ENCODE assay signal across 8 cellular contexts in genomic region chr16:84729716-84730320, GRCh38. TPM values are rescaled to one million over a fixed set of nuclear protein-coding genes. Genes with fewer than 3 reads are reported as not detected.
DNase-seq lines count a peak whose midpoint lies in the region; ATAC-seq and TF ChIP-seq lines count a peak whose summit lies in the region.

No MANE protein-coding gene starts in this region.

- H3K9ac ChIP-seq in mesenchymal stem cell (ENCODE audit: low read length): peak overlapping the region; percentile 93

- POLR2A ChIA-PET in AG04449 (lab: Yijun Ruan, JAX): interaction anchor here (0.6 to 1.1 kb wide), 3 partner anchors 10 to 111 kb away, joined by 3 to 4 read pairs (median 3); no protein-coding TSS in a partner anchor

- H3K36me3 Mint-ChIP-seq in GM23338 (ENCODE audit: low read depth): peaks cover 7% of the 10 kb centered on the region; the same call in 2 of the 3 replicates
- peaks cover 8% of the 10 kb centered on the region for H3K36me3 Mint-ChIP-seq in brain

- no peaks in the 10 kb centered on the region for H3K27me3 ChIP-seq in GM23338 (ENCODE audit: insufficient read depth)
- no peaks in the 10 kb centered on the region for H3K27me3 ChIP-seq in mesenchymal stem cell (ENCODE audit: control insufficient read depth in 1 of 2, insufficient read depth in 1 of 2, low read length in 2 of 2)

- H3F3A ChIP-seq in GM23338 (replicated peaks; ENCODE audit: low read depth): 0 out of 2 replicates have a peak, but pooled peaks cover 3% of the 10 kb centered on the region

- peak overlapping the region; percentile 96 for H3K27ac Mint-ChIP-seq in GM23338
- peak overlapping the region in 4 of 5 experiments; percentile 7 to 91 (median 54) for H3K27ac Mint-ChIP-seq in brain

- no peak overlapping the region for H3K14ac ChIP-seq in mesenchymal stem cell (ENCODE audit: low read length in 2 of 2)

- peaks cover 83% of the 10 kb centered on the region for H3K4me1 ChIP-seq in GM23338 (ENCODE audit: insufficient read depth)
- peaks cover 21% of the 10 kb centered on the region for H3K4me1 ChIP-seq in mesenchymal stem cell (ENCODE audit: control insufficient read depth, insufficient read depth, low read depth, low read length)

- H3K36me3 ChIP-seq in GM23338 (ENCODE audit: insufficient read depth) (no peaks in the 10 kb centered on the region), mesenchymal stem cell (ENCODE audit: control insufficient read depth in 1 of 2, insufficient read depth in 2 of 2, low read depth in 1 of 2, low read length in 2 of 2) (peaks cover 2 to 10% of the 10 kb centered on the region in 2 experiments)

- no peak overlapping the region for H4K91ac ChIP-seq in mesenchymal stem cell (ENCODE audit: low read length)

- H3K4me2 ChIP-seq in GM23338 (peak overlapping the region; percentile 36; the same call in 1 of the 2 replicates), mesenchymal stem cell (ENCODE audit: low read length, poor library complexity, severe bottlenecking) (peak overlapping the region; percentile 53)

- H3K79me2 ChIP-seq in GM23338 (replicated peaks; ENCODE audit: insufficient read depth): peaks cover 100% of the 10 kb centered on the region

- no peaks in the 10 kb centered on the region for H3K9me2 ChIP-seq in GM23338 (ENCODE audit: insufficient read depth)

- H3K27ac ChIP-seq in GM23338 (ENCODE audit: low read depth): peak overlapping the region; percentile 60
- peak overlapping the region; percentile 90 for H3K27ac ChIP-seq in mesenchymal stem cell (ENCODE audit: low read length, poor library complexity, severe bottlenecking)

- no peak for TF ChIP-seq CTCF in AG04449 (IDR thresholded peaks at IDR 0.05; ENCODE audit: insufficient read depth, low read length, missing control alignments)
- no peak for TF ChIP-seq CTCF in GM23338 (conservative IDR thresholded peaks at IDR 0.05; ENCODE audit: low read depth in 2 of 2)
- no peak for TF ChIP-seq CTCF in brain (conservative IDR thresholded peaks at IDR 0.05)

- no peak overlapping the region for H2BK12ac ChIP-seq in mesenchymal stem cell (ENCODE audit: low read length in 2 of 2)

- peak overlapping the region; percentile 81 for H2AK5ac ChIP-seq in mesenchymal stem cell (ENCODE audit: low read length, severe bottlenecking)

- peaks cover 86% of the 10 kb centered on the region for H3K4me1 Mint-ChIP-seq in GM23338
- H3K4me1 Mint-ChIP-seq in brain: peaks cover 83% of the 10 kb centered on the region

- no peak overlapping the region for H4K8ac ChIP-seq in mesenchymal stem cell (ENCODE audit: low read length)

- H2AFZ ChIP-seq in GM23338 (no peak overlapping the region), mesenchymal stem cell (ENCODE audit: low read depth, low read length) (no peak overlapping the region)

- H3K79me1 ChIP-seq in mesenchymal stem cell (replicated peaks; ENCODE audit: low read length, poor library complexity, severe bottlenecking): no peaks in the 10 kb centered on the region

- H4K20me1 ChIP-seq in GM23338 (replicated peaks; ENCODE audit: insufficient read depth): peaks cover 30% of the 10 kb centered on the region

- 6% methylated on average over 7 of the region's 7 CpGs for WGBS in mesenchymal stem cell

- H3K18ac ChIP-seq in mesenchymal stem cell (ENCODE audit: low read depth in 1 of 2, low read length in 2 of 2): peak overlapping the region; percentile 37 to 75

- no peak for DNase-seq in AG04449 (ENCODE audit: low read depth, low spot score)
- DNase-seq in GM23338 (ENCODE audit: low spot score): no peak
- peak; percentile 43 for DNase-seq in mesenchymal stem cell
- no peak for DNase-seq in HuH-7.5 (ENCODE audit: low spot score)
- no peak for DNase-seq in Ammon's horn (ENCODE audit: low spot score)

- peaks cover 8% of the 10 kb centered on the region for H3K27me3 Mint-ChIP-seq in GM23338 (ENCODE audit: insufficient read depth, low read depth, poor library complexity)
- H3K27me3 Mint-ChIP-seq in brain: peaks cover 5% of the 10 kb centered on the region

- no peak overlapping the region for H3K23ac ChIP-seq in mesenchymal stem cell (ENCODE audit: low read length in 2 of 2)

- H2BK15ac ChIP-seq in mesenchymal stem cell (ENCODE audit: low read depth, poor library complexity, severe bottlenecking): no peak overlapping the region

- H3K9me3 ChIP-seq in mesenchymal stem cell (ENCODE audit: control insufficient read depth, low read length): no peaks in the 10 kb centered on the region

- peak overlapping the region; percentile 19 for H2BK120ac ChIP-seq in mesenchymal stem cell (ENCODE audit: low read depth, low read length)

- no peaks in the 10 kb centered on the region for H3K9me3 Mint-ChIP-seq in GM23338
- no peaks in the 10 kb centered on the region for H3K9me3 Mint-ChIP-seq in brain

- H3K4me3 Mint-ChIP-seq in GM23338: no peak overlapping the region
- peak overlapping the region in 4 of 5 experiments; percentile 23 to 52 (median 38) for H3K4me3 Mint-ChIP-seq in brain

- CTCF ChIA-PET in AG04449 (lab: Yijun Ruan, JAX): interaction anchor here (0.5 to 34.5 kb wide), 12 partner anchors 9 to 224 kb away, joined by 3 to 665 read pairs (median 6); partner anchors contain the start of gene COTL1

- H2BK5ac ChIP-seq in mesenchymal stem cell (ENCODE audit: low read depth, low read length, poor library complexity, severe bottlenecking): peak overlapping the region; percentile 61

- H3K4ac ChIP-seq in mesenchymal stem cell (ENCODE audit: low read depth in 1 of 2, low read length in 2 of 2): no peak overlapping the region

- ATAC-seq in GM23338: no peak
- ATAC-seq in HG02938 (IDR thresholded peaks at IDR 0.05; ENCODE audit: unreplicated experiment): no peak
- ATAC-seq in GM19467 (IDR thresholded peaks at IDR 0.05; ENCODE audit: unreplicated experiment): no peak

- H3K4me3 ChIP-seq in AG04449 (ENCODE audit: low read depth, low read length): peak overlapping the region; percentile 19
- no peak overlapping the region for H3K4me3 ChIP-seq in GM23338
- peak overlapping the region in 1 of 2 experiments; percentile 62 for H3K4me3 ChIP-seq in mesenchymal stem cell (ENCODE audit: insufficient read depth in 1 of 2, low read depth in 1 of 2, low read length in 2 of 2)

TF ChIP-seq in GM23338, 12 proteins besides CTCF, POLR2A, EP300 and RAD21 (continues in another document):
- TF ChIP-seq EZH2phosphoT487 (IDR thresholded peaks at IDR 0.05; ENCODE audit: unreplicated experiment) (no peak), ZNF114 (CRISPR knock-in tag; IDR thresholded peaks at IDR 0.05) (no peak), NANOG (IDR thresholded peaks at IDR 0.05; ENCODE audit: borderline replicate concordance) (no peak), ZNF331 (CRISPR knock-in tag; IDR thresholded peaks at IDR 0.05; ENCODE audit: low read depth) (no peak), STAT1 (IDR thresholded peaks at IDR 0.05; ENCODE audit: unreplicated experiment) (no peak), CREB1 (CRISPR knock-in tag; IDR thresholded peaks at IDR 0.05; ENCODE audit: low read depth) (no peak), EZH2 (IDR thresholded peaks at IDR 0.05; ENCODE audit: low read depth, unreplicated experiment) (no peak), JUNB (IDR thresholded peaks at IDR 0.05; ENCODE audit: unreplicated experiment) (no peak)
- TF ChIP-seq, protein P1, sequence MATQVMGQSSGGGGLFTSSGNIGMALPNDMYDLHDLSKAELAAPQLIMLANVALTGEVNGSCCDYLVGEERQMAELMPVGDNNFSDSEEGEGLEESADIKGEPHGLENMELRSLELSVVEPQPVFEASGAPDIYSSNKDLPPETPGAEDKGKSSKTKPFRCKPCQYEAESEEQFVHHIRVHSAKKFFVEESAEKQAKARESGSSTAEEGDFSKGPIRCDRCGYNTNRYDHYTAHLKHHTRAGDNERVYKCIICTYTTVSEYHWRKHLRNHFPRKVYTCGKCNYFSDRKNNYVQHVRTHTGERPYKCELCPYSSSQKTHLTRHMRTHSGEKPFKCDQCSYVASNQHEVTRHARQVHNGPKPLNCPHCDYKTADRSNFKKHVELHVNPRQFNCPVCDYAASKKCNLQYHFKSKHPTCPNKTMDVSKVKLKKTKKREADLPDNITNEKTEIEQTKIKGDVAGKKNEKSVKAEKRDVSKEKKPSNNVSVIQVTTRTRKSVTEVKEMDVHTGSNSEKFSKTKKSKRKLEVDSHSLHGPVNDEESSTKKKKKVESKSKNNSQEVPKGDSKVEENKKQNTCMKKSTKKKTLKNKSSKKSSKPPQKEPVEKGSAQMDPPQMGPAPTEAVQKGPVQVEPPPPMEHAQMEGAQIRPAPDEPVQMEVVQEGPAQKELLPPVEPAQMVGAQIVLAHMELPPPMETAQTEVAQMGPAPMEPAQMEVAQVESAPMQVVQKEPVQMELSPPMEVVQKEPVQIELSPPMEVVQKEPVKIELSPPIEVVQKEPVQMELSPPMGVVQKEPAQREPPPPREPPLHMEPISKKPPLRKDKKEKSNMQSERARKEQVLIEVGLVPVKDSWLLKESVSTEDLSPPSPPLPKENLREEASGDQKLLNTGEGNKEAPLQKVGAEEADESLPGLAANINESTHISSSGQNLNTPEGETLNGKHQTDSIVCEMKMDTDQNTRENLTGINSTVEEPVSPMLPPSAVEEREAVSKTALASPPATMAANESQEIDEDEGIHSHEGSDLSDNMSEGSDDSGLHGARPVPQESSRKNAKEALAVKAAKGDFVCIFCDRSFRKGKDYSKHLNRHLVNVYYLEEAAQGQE (IDR thresholded peaks at IDR 0.05; ENCODE audit: unreplicated experiment): no peak
- TF ChIP-seq, protein P2, sequence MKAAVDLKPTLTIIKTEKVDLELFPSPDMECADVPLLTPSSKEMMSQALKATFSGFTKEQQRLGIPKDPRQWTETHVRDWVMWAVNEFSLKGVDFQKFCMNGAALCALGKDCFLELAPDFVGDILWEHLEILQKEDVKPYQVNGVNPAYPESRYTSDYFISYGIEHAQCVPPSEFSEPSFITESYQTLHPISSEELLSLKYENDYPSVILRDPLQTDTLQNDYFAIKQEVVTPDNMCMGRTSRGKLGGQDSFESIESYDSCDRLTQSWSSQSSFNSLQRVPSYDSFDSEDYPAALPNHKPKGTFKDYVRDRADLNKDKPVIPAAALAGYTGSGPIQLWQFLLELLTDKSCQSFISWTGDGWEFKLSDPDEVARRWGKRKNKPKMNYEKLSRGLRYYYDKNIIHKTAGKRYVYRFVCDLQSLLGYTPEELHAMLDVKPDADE (IDR thresholded peaks at IDR 0.05): no peak

RNA-seq across cellular contexts. Expression of gene USP10, which starts 30.0 kb away (rescaled TPM):
- total RNA-seq in GM23338 (2014; rRNA removed; shearing (Covaris generic)): 144 and 158 TPM in 2 replicates
- 186 and 194 TPM in 2 replicates for polyA plus RNA-seq in GM23338 (2016; fragmentation: Nextera tagmentation; extraction: Ambion mirVana)
- 63.6 TPM for polyA plus RNA-seq in brain (ENCODE audit: insufficient read depth, low read depth, low replicate concordance)
- 51.6 TPM for polyA plus RNA-seq in mesenchymal stem cell (2013, experiment 1 of 2)
- polyA plus RNA-seq in mesenchymal stem cell (2013, experiment 2 of 2): 51.4 TPM
